8 cellular contexts compared by ENCODE assay signal in the genomic region with DNA sequence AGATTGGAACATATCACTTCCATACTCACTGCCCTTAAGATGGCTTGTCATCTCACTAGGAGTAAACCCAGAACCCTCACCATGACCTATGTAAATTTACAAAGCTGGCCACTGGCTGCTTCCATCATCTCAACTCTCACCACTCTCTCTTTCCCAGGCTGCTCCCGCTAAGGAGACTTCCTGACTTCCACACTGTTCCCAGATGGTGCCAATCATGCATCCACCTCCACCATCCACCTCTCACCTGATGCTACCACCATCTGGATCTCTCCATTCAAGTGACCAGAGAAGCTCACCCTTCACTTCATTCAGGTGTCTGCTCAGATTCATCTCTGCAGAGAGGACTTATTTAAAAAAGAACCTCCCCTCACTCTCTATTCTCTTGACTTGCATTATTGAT.
"Had no signal": no experiment of that assay in that cellular context is flagged by ENCODE, and none has a peak within 500 bp of the region (broad histone marks: within the 10 kb centered on the region; RNA-seq: fewer than 3 reads in every experiment).

No MANE protein-coding gene starts in this region.

- DNase-seq: GM23248, GOT3, H7, H9, HCEC 1CT, HFFc6 had no signal

- ATAC-seq: GM23338, HCT116 had no signal

- H3K27ac ChIP-seq: GM23248 had no signal

- H3K27ac Mint-ChIP-seq: GM23338, H9, HFFc6 had no signal

- H3K9me3 Mint-ChIP-seq: GM23338, H9, HFFc6 had no signal

- H3K4me3 Mint-ChIP-seq: GM23338, H9, HFFc6 had no signal
